In the genomic region with DNA sequence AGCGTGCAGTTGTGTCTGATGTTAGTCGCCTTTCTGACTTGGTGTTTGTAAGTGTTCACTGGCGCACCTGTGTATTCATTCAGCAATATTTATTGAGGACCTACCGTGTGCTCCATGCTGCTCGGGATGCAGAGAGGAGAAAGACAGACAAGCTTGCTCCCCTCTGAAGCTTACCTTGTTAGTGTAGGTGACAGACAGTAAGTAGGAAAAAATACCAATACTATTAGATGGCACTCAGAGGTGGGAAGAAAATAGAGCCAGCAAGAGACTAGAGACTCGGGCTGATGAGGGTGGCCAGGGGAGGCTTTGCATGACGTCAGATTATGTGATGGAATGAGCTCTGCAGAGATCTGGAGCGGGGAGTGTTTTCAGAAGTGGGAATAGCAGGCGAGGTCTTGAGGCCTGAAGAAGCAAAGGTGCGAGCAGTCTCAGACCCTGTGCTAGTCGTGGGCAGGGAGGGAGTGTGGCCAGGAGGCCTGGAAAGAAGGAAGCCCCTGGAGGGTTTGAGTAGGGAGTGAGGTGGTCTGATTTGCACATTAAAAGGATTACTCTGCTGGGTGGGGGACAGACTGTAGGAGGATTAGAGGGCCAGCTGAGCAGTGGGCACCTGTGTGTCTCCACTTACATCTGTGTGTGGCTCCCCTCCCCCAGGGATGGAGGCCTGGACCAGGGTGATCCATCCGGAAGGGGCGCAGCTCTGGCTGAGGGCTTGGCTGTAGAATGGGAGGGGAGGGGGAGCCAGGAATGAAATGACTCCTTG, we compare ENCODE assay signal across 22 cellular contexts. TPM values are rescaled to one million over a fixed set of nuclear protein-coding genes. Genes with fewer than 3 reads are reported as not detected.
DNase-seq lines count a peak whose midpoint lies in the region; ATAC-seq and TF ChIP-seq lines count a peak whose summit lies in the region.
"Had no signal": no experiment of that assay in that cellular context is flagged by ENCODE, and none has a peak within 500 bp of the region (broad histone marks: within the 10 kb centered on the region; RNA-seq: fewer than 3 reads in every experiment).

No MANE protein-coding gene starts in this region.

- TF ChIP-seq CTCF in HFFc6 (IDR thresholded peaks at IDR 0.05) (no peak), WERI-Rb-1 (IDR thresholded peaks at IDR 0.05; ENCODE audit: low read depth, low read length) (no peak), transverse colon (IDR thresholded peaks at IDR 0.05) (no peak), mucosa of descending colon (IDR thresholded peaks at IDR 0.05) (no peak)

- H3K36me3 Mint-ChIP-seq in HFFc6 (ENCODE audit: low read depth): peaks cover 57% of the 10 kb centered on the region
- H3K36me3 Mint-ChIP-seq: activated naive CD8-positive, alpha-beta T cell treated with anti-CD3 and anti-CD28 coated beads, Interleukin-2, amount 10 ng/mL, durations not matched to agents 7 days and 5 days had no signal

- H3K4me1 Mint-ChIP-seq in HFFc6 (ENCODE audit: low read depth): peaks cover 61% of the 10 kb centered on the region
- H3K4me1 Mint-ChIP-seq: activated CD4-positive, alpha-beta T cell treated with anti-CD3 and anti-CD28 coated beads for 36 hours; activated naive CD8-positive, alpha-beta T cell treated with anti-CD3 and anti-CD28 coated beads, Interleukin-2, amount 10 ng/mL, durations not matched to agents 7 days and 5 days had no signal

- TF ChIP-seq POLR2A in transverse colon (IDR thresholded peaks at IDR 0.05): no peak

- no peaks in the 10 kb centered on the region for H3K9me3 ChIP-seq in WERI-Rb-1 (ENCODE audit: severe bottlenecking)
- no peaks in the 10 kb centered on the region for H3K9me3 ChIP-seq in iPS-18c (ENCODE audit: control insufficient read depth, insufficient read depth, low read length)
- no peaks in the 10 kb centered on the region for H3K9me3 ChIP-seq in transverse colon
- H3K9me3 ChIP-seq in mucosa of descending colon: no peaks in the 10 kb centered on the region
- H3K9me3 ChIP-seq: prostate gland, tibial nerve had no signal

- peaks cover 4 to 15% (median 8%) of the 10 kb centered on the region in 4 donors for H3K4me1 ChIP-seq in transverse colon
- peaks cover 5% of the 10 kb centered on the region for H3K4me1 ChIP-seq in mucosa of descending colon (ENCODE audit: low read depth)
- H3K4me1 ChIP-seq: prostate gland, tibial nerve had no signal

- H3K27ac Mint-ChIP-seq in HFFc6: peak overlapping the region; percentile 8; the same call in 1 of the 2 replicates
- H3K27ac Mint-ChIP-seq: activated CD4-positive, alpha-beta T cell treated with anti-CD3 and anti-CD28 coated beads for 36 hours; activated naive CD8-positive, alpha-beta T cell treated with anti-CD3 and anti-CD28 coated beads, Interleukin-2, amount 10 ng/mL, durations not matched to agents 7 days and 5 days; stimulated activated naive CD8-positive, alpha-beta T cell treated with anti-CD3 and anti-CD28 coated beads, Interleukin-15, Interleukin-2, amounts not matched to agents 100 ng/mL and 50 ng/mL, for 24 hours had no signal

- 65 to 72% methylated on average over 4 to 13 of the region's 13 CpGs for WGBS in transverse colon (ENCODE audit: low coverage in 1 of 2), 2 donors

- H3K9me3 Mint-ChIP-seq in HFFc6: no peaks in the 10 kb centered on the region
- H3K9me3 Mint-ChIP-seq: activated naive CD8-positive, alpha-beta T cell treated with anti-CD3 and anti-CD28 coated beads, Interleukin-2, amount 10 ng/mL, durations not matched to agents 7 days and 5 days; stimulated activated naive CD8-positive, alpha-beta T cell treated with anti-CD3 and anti-CD28 coated beads, Interleukin-15, Interleukin-2, amounts not matched to agents 100 ng/mL and 50 ng/mL, for 24 hours had no signal

- no peak overlapping the region for H3K4me3 Mint-ChIP-seq in HFFc6
- H3K4me3 Mint-ChIP-seq: activated CD4-positive, alpha-beta T cell treated with anti-CD3 and anti-CD28 coated beads for 36 hours; activated naive CD8-positive, alpha-beta T cell treated with anti-CD3 and anti-CD28 coated beads, Interleukin-2, amount 10 ng/mL, durations not matched to agents 7 days and 5 days; neural crest cell; stimulated activated naive CD8-positive, alpha-beta T cell treated with anti-CD3 and anti-CD28 coated beads, Interleukin-15, Interleukin-2, amounts not matched to agents 100 ng/mL and 50 ng/mL, for 24 hours had no signal

- no peak overlapping the region for H3K27ac ChIP-seq in WERI-Rb-1
- peak overlapping the region in 3 of 4 donors; percentile 3 to 31 (median 26) for H3K27ac ChIP-seq in transverse colon
- H3K27ac ChIP-seq: prostate gland, tibial nerve had no signal

- intact Hi-C loops in transverse colon (cut with DNase I; ENCODE audit: low total_unique reads) (no loop called here), mucosa of descending colon (cut with DNase I, micrococcal nuclease) (no loop called here)

- no peak for TF ChIP-seq EP300 in transverse colon (IDR thresholded peaks at IDR 0.05; ENCODE audit: low read depth)

- DNase-seq in HFFc6 (no peak), WERI-Rb-1 (peak; percentile 67), transverse colon (no peak), DMS153 treated with DMSO at 0.1 percent for 48 hours (lab: John Stamatoyannopoulos, UW; ENCODE audit: unreplicated experiment) (no peak), mucosa of descending colon (no peak)
- DNase-seq: activated CD4-positive, alpha-beta T cell treated with anti-CD3 and anti-CD28 coated beads for 36 hours; activated effector memory CD4-positive, alpha-beta T cell treated with anti-CD3 and anti-CD28 coated beads, Interleukin-2, amount 50 U/mL, for 16 hours; activated naive CD8-positive, alpha-beta T cell treated with anti-CD3 and anti-CD28 coated beads, Interleukin-2, amount 10 ng/mL, durations not matched to agents 7 days and 5 days; central memory CD4-positive, alpha-beta T cell; KBM-7; MM.1S; NCI-H1436; NCI-H2107; NCI-H446 treated with DMSO at 0.1 percent for 48 hours; RPMI8226; T-helper 1 cell had no signal

- H3K36me3 ChIP-seq in WERI-Rb-1 (peaks cover 13% of the 10 kb centered on the region), transverse colon (no peaks in the 10 kb centered on the region), mucosa of descending colon (ENCODE audit: low read depth) (no peaks in the 10 kb centered on the region)
- H3K36me3 ChIP-seq: prostate gland had no signal

- H3K27me3 Mint-ChIP-seq in HFFc6 (ENCODE audit: insufficient read depth): peaks cover 1% of the 10 kb centered on the region; the same call in 1 of the 2 replicates
- H3K27me3 Mint-ChIP-seq: stimulated activated naive CD8-positive, alpha-beta T cell treated with anti-CD3 and anti-CD28 coated beads, Interleukin-15, Interleukin-2, amounts not matched to agents 100 ng/mL and 50 ng/mL, for 24 hours had no signal

- no peaks in the 10 kb centered on the region for H3K27me3 ChIP-seq in WERI-Rb-1 (ENCODE audit: insufficient read depth, low read depth, severe bottlenecking)
- peaks cover 69% of the 10 kb centered on the region for H3K27me3 ChIP-seq in transverse colon
- H3K27me3 ChIP-seq: tibial nerve had no signal

- in situ Hi-C loops in transverse colon (cut with MboI; ENCODE audit: low pct_ligation_motif_present in 1 of 4, low pct_unique_long_range_greater_than_20kb in 1 of 4, low sequenced_read_pairs in 3 of 4): no loop called here

- ATAC-seq in HG03175 (IDR thresholded peaks at IDR 0.05; ENCODE audit: unreplicated experiment) (no peak), mucosa of descending colon (no peak)
- ATAC-seq: activated CD4-positive, alpha-beta T cell treated with anti-CD3 and anti-CD28 coated beads for 36 hours had no signal

- H3K4me3 ChIP-seq in WERI-Rb-1 (ENCODE audit: low read depth, low read length): no peak overlapping the region
- peak overlapping the region; percentile 25; the same call in 1 of the 2 replicates for H3K4me3 ChIP-seq in iPS-18c (ENCODE audit: insufficient read depth, low read depth, low read length)
- H3K4me3 ChIP-seq in transverse colon: no peak overlapping the region
- H3K4me3 ChIP-seq in mucosa of descending colon: no peak overlapping the region
- H3K4me3 ChIP-seq: prostate gland, tibial nerve had no signal

RNA-seq across cellular contexts. Expression of a gene that starts 11.8 kb away (rescaled TPM):
- total RNA-seq in HFFc6 (2021; fragmentation: NEBNext Ultra II Directional; extraction: Animal tissue kit (Norgen Biotek cat#: 25700)): 10 to 100 TPM; 47.2 to 59.7 (median 55.3) TPM
- total RNA-seq in transverse colon (10 to 100 TPM; 12.3 to 35.9 (median 26.1) TPM), mucosa of descending colon (100 to 1,000 TPM in 1 of 3 donors, 10 to 100 TPM in 1, 1 to 10 TPM in 1; 4.1 to 141 (median 15.4) TPM)
